In the genomic region with DNA sequence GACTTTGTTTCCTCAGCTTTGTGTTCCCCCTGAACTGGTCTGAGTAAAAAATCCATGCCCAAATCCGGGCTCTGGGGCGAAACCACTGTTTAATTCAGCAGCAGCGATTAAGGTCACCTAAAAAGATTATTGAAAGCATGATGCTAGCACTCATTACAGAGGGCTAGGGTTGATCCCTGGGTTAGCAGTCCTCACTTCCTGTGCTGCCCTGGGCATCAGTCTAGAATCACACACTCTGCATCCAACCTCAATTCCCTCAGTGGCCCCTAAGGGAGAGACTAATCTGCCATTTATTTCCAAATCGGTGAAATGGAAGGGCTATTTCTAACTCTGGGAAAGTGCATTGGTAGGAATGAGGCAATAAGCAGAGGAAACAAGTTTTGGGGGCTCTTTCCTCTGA, we compare ENCODE assay signal across 1 cellular context.
TF ChIP-seq lines count a peak whose summit lies in the region.

No MANE protein-coding gene starts in this region.

TF ChIP-seq in H1, 55 proteins besides CTCF, POLR2A, EP300 and RAD21 (continued from another document):
- TF ChIP-seq SP4 (IDR thresholded peaks at IDR 0.05; ENCODE audit: low read length) = no peak
- TF ChIP-seq, protein P1, sequence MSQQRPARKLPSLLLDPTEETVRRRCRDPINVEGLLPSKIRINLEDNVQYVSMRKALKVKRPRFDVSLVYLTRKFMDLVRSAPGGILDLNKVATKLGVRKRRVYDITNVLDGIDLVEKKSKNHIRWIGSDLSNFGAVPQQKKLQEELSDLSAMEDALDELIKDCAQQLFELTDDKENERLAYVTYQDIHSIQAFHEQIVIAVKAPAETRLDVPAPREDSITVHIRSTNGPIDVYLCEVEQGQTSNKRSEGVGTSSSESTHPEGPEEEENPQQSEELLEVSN (IDR thresholded peaks at IDR 0.05) = no peak
- TF ChIP-seq CEBPB (IDR thresholded peaks at IDR 0.05; ENCODE audit: low read depth, low read length) = no peak
- TF ChIP-seq TEAD4 (IDR thresholded peaks at IDR 0.05; ENCODE audit: low read depth, low read length) = no peak
- TF ChIP-seq HDAC6 (IDR thresholded peaks at IDR 0.05; ENCODE audit: low read depth, low read length) = no peak
- TF ChIP-seq GTF2F1 (IDR thresholded peaks at IDR 0.05; ENCODE audit: borderline replicate concordance, low read depth, low read length) = no peak
